33 cellular contexts compared by ENCODE assay signal in the genomic region with DNA sequence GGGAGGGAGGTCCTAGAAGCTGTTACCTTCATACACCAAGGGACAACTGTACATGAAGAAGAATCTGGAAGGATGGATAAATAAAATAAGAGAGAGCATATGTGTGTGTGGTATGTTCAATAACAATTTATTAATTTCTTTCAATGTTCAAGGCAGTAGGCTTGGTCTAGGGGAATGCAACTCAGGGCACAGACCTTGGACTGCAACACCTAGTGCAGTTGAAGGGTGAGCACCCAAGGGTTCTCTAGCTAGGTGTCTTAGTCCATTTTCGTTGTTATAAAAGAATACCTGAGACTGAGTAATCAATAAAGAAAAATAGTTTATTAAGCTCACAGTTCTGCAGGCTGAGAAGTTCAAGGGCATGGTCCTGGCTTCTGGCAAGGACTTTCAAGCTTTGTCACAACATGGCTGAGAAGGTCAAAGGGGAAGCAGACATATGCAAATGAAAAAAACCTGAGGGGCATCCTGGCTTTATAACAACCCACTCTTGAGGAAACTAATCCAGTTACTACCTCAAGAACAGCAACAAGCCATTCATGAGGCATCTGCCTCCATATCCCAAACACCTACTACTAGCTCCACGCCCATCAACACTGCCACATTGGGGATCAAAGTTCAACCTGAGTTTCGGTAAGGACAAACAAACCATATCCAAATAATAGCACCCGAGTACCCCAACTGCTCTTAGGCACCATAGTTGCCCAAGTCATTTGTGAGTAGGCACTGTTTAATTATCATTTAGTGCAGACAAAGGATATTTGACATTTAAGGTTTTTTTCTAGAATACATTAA. TPM values are rescaled to one million over a fixed set of nuclear protein-coding genes. Genes with fewer than 3 reads are reported as not detected.
DNase-seq lines count a peak whose midpoint lies in the region; ATAC-seq, FAIRE-seq and TF ChIP-seq lines count a peak whose summit lies in the region.
"Had no signal": no experiment of that assay in that cellular context is flagged by ENCODE, and none has a peak within 500 bp of the region (broad histone marks: within the 10 kb centered on the region; RNA-seq: fewer than 3 reads in every experiment).

No MANE protein-coding gene starts in this region.

- peaks cover 0 to 5% of the 10 kb centered on the region in 2 experiments; a peak in 3 of 5 replicates for H3K36me3 ChIP-seq in HepG2 (replicated peaks in 1 of 2; ENCODE audit: control insufficient read depth in 1 of 2, insufficient read depth in 2 of 2, low read length in 2 of 2)
- H3K36me3 ChIP-seq in right lobe of liver: no peaks in the 10 kb centered on the region
- no peaks in the 10 kb centered on the region for H3K36me3 ChIP-seq in small intestine (ENCODE audit: control insufficient read depth in 2 of 2, insufficient read depth in 2 of 2, low read length in 2 of 2)
- no peaks in the 10 kb centered on the region for H3K36me3 ChIP-seq in A673 (ENCODE audit: insufficient read depth, low read length, poor library complexity, severe bottlenecking)
- H3K36me3 ChIP-seq: BE2C; BLaER1; BLaER1 treated with 17β-estradiol and CSF1 and Interleukin-3, amounts not matched to agents 10 nM and 100 nM had no signal

- no peak for TF ChIP-seq RAD21 in HepG2 (CRISPR knock-in tag; IDR thresholded peaks at IDR 0.05)

- POLR2A ChIA-PET in HepG2 (lab: Yijun Ruan, JAX) (interaction anchor here (0.5 to 1.2 kb wide), 3 partner anchors 12 to 224 kb away, joined by 3 to 4 read pairs (median 4); no protein-coding TSS in a partner anchor), A673 (lab: Charles Lee; ENCODE audit: low non-redundant PET) (no interaction called here)

- CTCF ChIA-PET in HepG2 (lab: Yijun Ruan, JAX; ENCODE audit: low intra/inter-chr PET ratio, low total read pairs) (no interaction called here), A673 (lab: Charles Lee) (no interaction called here)

- no peak overlapping the region for H2AFZ ChIP-seq in HepG2 (ENCODE audit: low read length)

- H3K4me2 ChIP-seq in HepG2 (ENCODE audit: low read depth, low read length): peak overlapping the region; percentile 40; the same call in 1 of the 2 replicates
- H3K4me2 ChIP-seq: A549; BLaER1; BLaER1 treated with 17β-estradiol and CSF1 and Interleukin-3, amounts not matched to agents 10 nM and 100 nM had no signal

- H3K79me2 ChIP-seq in HepG2 (ENCODE audit: insufficient read depth, low read length): peaks cover 9% of the 10 kb centered on the region

- peak; percentile 75 for DNase-seq in HepG2 (ENCODE audit: low spot score)
- no peak for DNase-seq in right lobe of liver
- DNase-seq in SW480 (ENCODE audit: low spot score): peak; percentile 42
- peak; percentile 6 for DNase-seq in small intestine
- no peak for DNase-seq in A673 (ENCODE audit: low spot score)
- DNase-seq: 8988T; ACHN; AML-193; BE2C; C1 segment of cervical spinal cord; Caco-2; Calu3; CD4-positive, alpha-beta memory T cell; CD4-positive, alpha-beta T cell; CD4-positive, CD25-positive, alpha-beta regulatory T cell; CD8-positive, alpha-beta memory T cell; CD8-positive, alpha-beta T cell; COR-L47; DMS 273 treated with DMSO at 0.1 percent for 48 hours; DMS153; DMS53; DMS79; DMS79 treated with DMSO at 0.1 percent for 48 hours; DND-41; EL had no signal

- no peaks in the 10 kb centered on the region for H3K9me3 ChIP-seq in HepG2 (ENCODE audit: low read length)
- H3K9me3 ChIP-seq in right lobe of liver: no peaks in the 10 kb centered on the region
- no peaks in the 10 kb centered on the region for H3K9me3 ChIP-seq in small intestine (ENCODE audit: control insufficient read depth, low read depth)
- no peaks in the 10 kb centered on the region for H3K9me3 ChIP-seq in A673 (ENCODE audit: low read depth, low read length, poor library complexity, severe bottlenecking)
- H3K9me3 ChIP-seq: A549; BE2C; BLaER1; BLaER1 treated with 17β-estradiol and CSF1 and Interleukin-3, amounts not matched to agents 10 nM and 100 nM; Caco-2 had no signal

- ATAC-seq in HepG2: peak; percentile 62
- ATAC-seq in right lobe of liver: no peak
- ATAC-seq in GM19455 (IDR thresholded peaks at IDR 0.05; ENCODE audit: unreplicated experiment): no peak
- ATAC-seq: A549; CD8-positive, alpha-beta T cell had no signal

- peaks cover 21% of the 10 kb centered on the region for H3K4me1 ChIP-seq in HepG2 (ENCODE audit: insufficient read depth, low read length)
- H3K4me1 ChIP-seq in right lobe of liver: no peaks in the 10 kb centered on the region
- H3K4me1 ChIP-seq in small intestine (ENCODE audit: control insufficient read depth in 2 of 2, insufficient read depth in 1 of 2, low read depth in 1 of 2, low read length in 1 of 2): no peaks in the 10 kb centered on the region
- H3K4me1 ChIP-seq in A673 (ENCODE audit: insufficient read depth, low read length, poor library complexity, severe bottlenecking): no peaks in the 10 kb centered on the region
- H3K4me1 ChIP-seq: A549, BE2C, BLaER1 had no signal

- no peak for TF ChIP-seq POLR2A in HepG2 (IDR thresholded peaks at IDR 0.05; ENCODE audit: insufficient read depth in 1 of 2, low read depth in 2 of 2, low read length in 2 of 2)
- no peak for TF ChIP-seq POLR2A in right lobe of liver (IDR thresholded peaks at IDR 0.05)

- H3K9ac ChIP-seq in HepG2 (ENCODE audit: insufficient read depth, low read depth, low read length): no peak overlapping the region
- H3K9ac ChIP-seq: BLaER1; BLaER1 treated with 17β-estradiol and CSF1 and Interleukin-3, amounts not matched to agents 10 nM and 100 nM had no signal

- BruUV-seq in HepG2 (replicated peaks; lab: Mats Ljungman, UMichigan): no TSS peak
- BruUV-seq in A673 (replicated peaks; lab: Mats Ljungman, UMichigan): no TSS peak

- intact Hi-C loops in HepG2 (cut with micrococcal nuclease; ENCODE audit: unreplicated experiment): no loop called here
- intact Hi-C loops in right lobe of liver (cut with DNase I): no loop called here
- intact Hi-C loops in A673 (cut with micrococcal nuclease; ENCODE audit: unreplicated experiment): no loop called here

- 9% methylated on average over 4 of the region's 4 CpGs for WGBS in HepG2 (ENCODE audit: low lambda C conversion rate)
- WGBS in right lobe of liver (ENCODE audit: insufficient coverage, low coverage, low lambda C conversion rate, missing lambda C conversion rate): 41% methylated on average over 4 of the region's 4 CpGs
- 37 to 72% (median 48%) methylated on average over 4 of the region's 4 CpGs for WGBS in small intestine, 3 donors

- H3K27ac ChIP-seq in HepG2 (ENCODE audit: extremely low read length, insufficient read depth, low read length): no peak overlapping the region
- no peak overlapping the region for H3K27ac ChIP-seq in right lobe of liver
- no peak overlapping the region for H3K27ac ChIP-seq in small intestine (ENCODE audit: low read depth in 1 of 2, low read length in 1 of 2)
- no peak overlapping the region for H3K27ac ChIP-seq in A673 (ENCODE audit: low read depth, low read length, poor library complexity, severe bottlenecking)
- H3K27ac ChIP-seq: 22Rv1; A549; BLaER1; BLaER1 treated with 17β-estradiol and CSF1 and Interleukin-3, amounts not matched to agents 10 nM and 100 nM; C4-2B had no signal

- in situ Hi-C loops in HepG2 (cut with HindIII; ENCODE audit: extremely low pct_ligation_motif_present, low pct_unique_long_range_greater_than_20kb): no loop called here

- peaks cover 20% of the 10 kb centered on the region for H4K20me1 ChIP-seq in HepG2 (ENCODE audit: insufficient read depth, low read length)
- H4K20me1 ChIP-seq: BLaER1; BLaER1 treated with 17β-estradiol and CSF1 and Interleukin-3, amounts not matched to agents 10 nM and 100 nM had no signal

- no peaks in the 10 kb centered on the region for H3K27me3 ChIP-seq in HepG2 (ENCODE audit: control insufficient read depth in 1 of 2, insufficient read depth in 2 of 2, low read length in 2 of 2)
- H3K27me3 ChIP-seq in right lobe of liver: no peaks in the 10 kb centered on the region
- H3K27me3 ChIP-seq in small intestine (ENCODE audit: control insufficient read depth in 2 of 2, insufficient read depth in 2 of 2, low read length in 2 of 2): no peaks in the 10 kb centered on the region
- H3K27me3 ChIP-seq in A673 (replicated peaks; ENCODE audit: insufficient read depth, low read depth, low read length, poor library complexity): no peaks in the 10 kb centered on the region
- H3K27me3 ChIP-seq: BE2C; BLaER1; BLaER1 treated with 17β-estradiol and CSF1 and Interleukin-3, amounts not matched to agents 10 nM and 100 nM had no signal

- TF ChIP-seq CTCF in HepG2 (CRISPR knock-in tag; IDR thresholded peaks at IDR 0.05) (no peak), right lobe of liver (IDR thresholded peaks at IDR 0.05) (no peak), A673 (conservative IDR thresholded peaks at IDR 0.05; ENCODE audit: low read depth, low read length) (no peak)

- TF ChIP-seq EP300 in HepG2 (IDR thresholded peaks at IDR 0.05; ENCODE audit: low read depth in 2 of 2, low read length in 2 of 2) (no peak), HepG2 (CRISPR knock-in tag; IDR thresholded peaks at IDR 0.05; ENCODE audit: borderline replicate concordance) (no peak)

- no peak overlapping the region for H3K4me3 ChIP-seq in HepG2 (replicated peaks in 1 of 3; ENCODE audit: insufficient read depth in 1 of 3, low read depth in 2 of 3, low read length in 3 of 3)
- H3K4me3 ChIP-seq in right lobe of liver: no peak overlapping the region
- no peak overlapping the region for H3K4me3 ChIP-seq in small intestine (ENCODE audit: low read depth in 1 of 2, low read length in 2 of 2)
- no peak overlapping the region for H3K4me3 ChIP-seq in A673 (ENCODE audit: low read depth, low read length, poor library complexity, severe bottlenecking)
- H3K4me3 ChIP-seq: A549; BLaER1; BLaER1 treated with 17β-estradiol and CSF1 and Interleukin-3, amounts not matched to agents 10 nM and 100 nM had no signal

- FAIRE-seq in HepG2 (lab: Jason Lieb, UNC) (peak; percentile 59), small intestine (lab: Jason Lieb, UNC) (no peak)
- FAIRE-seq: A549, D721Med had no signal

RNA-seq across cellular contexts. Expression of gene SGCE, which starts 15.7 kb away (rescaled TPM):
- total RNA-seq in HepG2 (2016; rRNA removed; fragmentation: Illumina TruSeq; extraction: Trizol): 31.4 and 52.3 TPM in 2 replicates
- 14.7 and 17.0 TPM in 2 replicates for total RNA-seq in HepG2 (2016; cell fraction: cytosol; rRNA removed; fragmentation: Illumina TruSeq; extraction: Trizol; ENCODE audit: low read depth)
- total RNA-seq in HepG2 (2016; cell fraction: insoluble cytoplasmic fraction; rRNA removed; fragmentation: Illumina TruSeq; extraction: Trizol): 30.4 and 54.9 TPM in 2 replicates
- 16.8 and 20.3 TPM in 2 replicates for total RNA-seq in HepG2 (2016; cell fraction: membrane; rRNA removed; fragmentation: Illumina TruSeq; extraction: Trizol)
- total RNA-seq in HepG2 (2016; cell fraction: nucleus; rRNA removed; fragmentation: Illumina TruSeq; extraction: Trizol): 83.5 and 85.0 TPM in 2 replicates
- polyA plus RNA-seq in HepG2 (2011; rRNA removed): 62.6 and 71.1 TPM in 2 replicates
- 29.7 and 44.7 TPM in 2 replicates for polyA plus RNA-seq in HepG2 (2011; cell fraction: cytosol; rRNA removed)
- polyA plus RNA-seq in HepG2 (2011; cell fraction: nucleus; rRNA removed): 29.7 and 30.8 TPM in 2 replicates
- polyA plus RNA-seq in HepG2 (2012): 47.2 and 47.4 TPM in 2 replicates
- 5.9 and 6.7 TPM in 2 replicates for polyA plus RNA-seq in HepG2 (2016; cell fraction: cytosol; fragmentation: Illumina TruSeq; extraction: Trizol; ENCODE audit: low read depth)
- 32.2 and 33.8 TPM in 2 replicates for polyA plus RNA-seq in HepG2 (2016; cell fraction: insoluble cytoplasmic fraction; fragmentation: Illumina TruSeq; extraction: Trizol; ENCODE audit: low read depth)
- 9.8 and 11.5 TPM in 2 replicates for polyA plus RNA-seq in HepG2 (2016; cell fraction: membrane; fragmentation: Illumina TruSeq; extraction: Trizol; ENCODE audit: low read depth)
- 68.6 and 78.9 TPM in 2 replicates for polyA plus RNA-seq in HepG2 (2016; cell fraction: nucleus; fragmentation: Illumina TruSeq; extraction: Trizol; ENCODE audit: insufficient read depth, low read depth)
- 27.3 and 48.1 TPM in 2 replicates for polyA minus RNA-seq in HepG2 (2011; rRNA and poly(A)+ RNA removed; ENCODE audit: low replicate concordance)
- polyA minus RNA-seq in HepG2 (2011; cell fraction: cytosol; rRNA and poly(A)+ RNA removed): 21.7 and 23.1 TPM in 2 replicates
- 186 and 198 TPM in 2 replicates for polyA minus RNA-seq in HepG2 (2011; cell fraction: nucleus; rRNA and poly(A)+ RNA removed)
- 10 to 100 TPM in 5 of 6 experiments, 1 to 10 TPM in 1; 4.2 to 17.8 (median 14.8) TPM for total RNA-seq in right lobe of liver
- 10 to 100 TPM in 1 of 3 donors, 1 to 10 TPM in 1, not detected in 1; 5.9 to 16.8 TPM for polyA plus RNA-seq in small intestine
- 49.2 and 52.9 TPM in 2 replicates for total RNA-seq in A673 (2021)
- polyA plus RNA-seq: CD14-positive monocyte had no signal

Comparison
In these comparisons a context has a peak if more than half of its experiments do, and no peak if none do; other contexts are left out.
1. DNase-seq: peak in HepG2 (single experiment), SW480 (single experiment) and small intestine (single experiment); none in right lobe of liver (0 of 3) and A673 (single experiment).